11 cellular contexts compared by ENCODE assay signal in the genomic region with DNA sequence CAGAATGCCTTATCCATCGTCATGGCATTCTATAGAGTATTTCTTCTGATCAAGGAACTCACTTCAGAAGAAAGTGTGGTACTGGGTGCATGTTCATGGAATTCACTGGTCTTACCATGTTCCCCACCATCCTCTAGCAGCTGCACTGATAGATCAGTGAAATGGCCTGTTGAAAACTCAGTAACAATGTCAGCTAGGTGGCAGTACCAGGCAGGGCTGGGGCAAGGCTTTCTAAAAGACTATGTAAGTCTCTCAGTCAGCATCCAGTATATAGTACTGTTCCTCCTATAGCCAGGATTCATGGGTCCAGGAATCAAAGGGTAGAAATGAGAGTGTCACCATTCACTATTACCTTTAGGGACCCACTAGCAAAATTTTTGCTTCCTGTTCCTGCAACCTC. TPM values are rescaled to one million over a fixed set of nuclear protein-coding genes. Genes with fewer than 3 reads are reported as not detected.
DNase-seq lines count a peak whose midpoint lies in the region; ATAC-seq, FAIRE-seq and TF ChIP-seq lines count a peak whose summit lies in the region.
"Had no signal": no experiment of that assay in that cellular context is flagged by ENCODE, and none has a peak within 500 bp of the region (broad histone marks: within the 10 kb centered on the region; RNA-seq: fewer than 3 reads in every experiment).

No MANE protein-coding gene starts in this region.

- TF ChIP-seq POLR2A in body of pancreas (IDR thresholded peaks at IDR 0.05): no peak

- no peak overlapping the region for H2AFZ ChIP-seq in keratinocyte (ENCODE audit: control insufficient read depth, low read length)

- 73 to 83% methylated on average over 1 of the region's 1 CpG for WGBS in body of pancreas, 2 donors

- H3K4me2 ChIP-seq in keratinocyte (ENCODE audit: control insufficient read depth, extremely low read depth, insufficient read depth, low read depth, low read length): no peak overlapping the region

- dilution Hi-C loops in keratinocyte (cut with MboI; ENCODE audit: extremely low pct_ligation_motif_present, low sequenced_read_pairs): no loop called here

- H3K4me1 Mint-ChIP-seq in HFFc6 (ENCODE audit: low read depth): peaks cover 35% of the 10 kb centered on the region
- H3K4me1 Mint-ChIP-seq in activated CD4-positive, alpha-beta memory T cell treated with anti-CD3 and anti-CD28 coated beads for 36 hours (ENCODE audit: low read depth): no peaks in the 10 kb centered on the region

- no peaks in the 10 kb centered on the region for H3K9me1 ChIP-seq in keratinocyte (ENCODE audit: control insufficient read depth, extremely low read depth, insufficient read depth, low read length)

- ATAC-seq in body of pancreas (no peak), GM21515 (IDR thresholded peaks at IDR 0.05; ENCODE audit: unreplicated experiment) (no peak)

- H3K27ac ChIP-seq in AG04450 (ENCODE audit: low read depth, low read length) (no peak overlapping the region), brain microvascular endothelial cell (no peak overlapping the region), keratinocyte (ENCODE audit: control insufficient read depth, insufficient read depth, low read length) (no peak overlapping the region), body of pancreas (no peak overlapping the region)
- H3K27ac ChIP-seq: breast epithelium had no signal

- in situ Hi-C loops in brain microvascular endothelial cell (cut with HindIII; ENCODE audit: low pct_ligation_motif_present, low sequenced_read_pairs): no loop called here

- CTCF ChIA-PET in AG04450 (lab: Charles Lee): interaction anchor here (1.6 kb wide), 1 partner anchor 410 kb away, joined by 6 read pairs; no protein-coding TSS in a partner anchor
- CTCF ChIA-PET in activated CD4-positive, alpha-beta memory T cell treated with anti-CD3 and anti-CD28 coated beads for 36 hours (lab: Charles Lee): no interaction called here

- peak; percentile 42 for TF ChIP-seq CTCF in AG04450 (IDR thresholded peaks at IDR 0.05; ENCODE audit: low read depth, low read length)
- TF ChIP-seq CTCF in HFFc6 (IDR thresholded peaks at IDR 0.05): peak; percentile 78
- peak; percentile 35 for TF ChIP-seq CTCF in brain microvascular endothelial cell (IDR thresholded peaks at IDR 0.05; ENCODE audit: low read depth, low read length, missing control alignments)
- peak in 2 of 3 experiments; percentile 9 to 42 for TF ChIP-seq CTCF in keratinocyte (optimal IDR thresholded peaks at IDR 0.05 in 1 of 3, IDR thresholded peaks at IDR 0.05 in 1 of 3, conservative IDR thresholded peaks at IDR 0.05 in 1 of 3; ENCODE audit: extremely low read depth in 1 of 3, insufficient read depth in 2 of 3, low read length in 3 of 3)
- no peak for TF ChIP-seq CTCF in body of pancreas (IDR thresholded peaks at IDR 0.05)

- H3K9me3 ChIP-seq in AG04450 (ENCODE audit: control insufficient read depth, insufficient read depth, low read length): peaks cover 18% of the 10 kb centered on the region
- H3K9me3 ChIP-seq in keratinocyte (ENCODE audit: control insufficient read depth, low read depth, low read length): no peaks in the 10 kb centered on the region
- no peaks in the 10 kb centered on the region for H3K9me3 ChIP-seq in body of pancreas
- H3K9me3 ChIP-seq: breast epithelium had no signal

- H3K27ac Mint-ChIP-seq in HFFc6: no peak overlapping the region
- no peak overlapping the region for H3K27ac Mint-ChIP-seq in activated CD4-positive, alpha-beta memory T cell treated with anti-CD3 and anti-CD28 coated beads for 36 hours

- intact Hi-C loops in activated CD4-positive, alpha-beta memory T cell treated with anti-CD3 and anti-CD28 coated beads for 36 hours (cut with micrococcal nuclease): no loop called here
- intact Hi-C loops in body of pancreas (cut with DNase I): no loop called here

- H3K9me3 Mint-ChIP-seq in HFFc6: peaks cover 4% of the 10 kb centered on the region; the same call in 1 of the 2 replicates
- H3K9me3 Mint-ChIP-seq in activated CD4-positive, alpha-beta memory T cell treated with anti-CD3 and anti-CD28 coated beads for 36 hours: no peaks in the 10 kb centered on the region

- peaks cover 9% of the 10 kb centered on the region; the same call in 1 of the 2 replicates for H3K36me3 Mint-ChIP-seq in HFFc6 (ENCODE audit: low read depth)
- no peaks in the 10 kb centered on the region for H3K36me3 Mint-ChIP-seq in activated CD4-positive, alpha-beta memory T cell treated with anti-CD3 and anti-CD28 coated beads for 36 hours

- H3K27me3 Mint-ChIP-seq in HFFc6 (ENCODE audit: insufficient read depth): peaks cover 1% of the 10 kb centered on the region; the same call in 1 of the 2 replicates
- H3K27me3 Mint-ChIP-seq in activated CD4-positive, alpha-beta memory T cell treated with anti-CD3 and anti-CD28 coated beads for 36 hours: no peaks in the 10 kb centered on the region

- H3K36me3 ChIP-seq in brain microvascular endothelial cell (replicated peaks) (no peaks in the 10 kb centered on the region), keratinocyte (ENCODE audit: control insufficient read depth in 2 of 2, extremely low read depth in 1 of 2, insufficient read depth in 2 of 2, low read length in 2 of 2) (no peaks in the 10 kb centered on the region), body of pancreas (replicated peaks in 1 of 2; ENCODE audit: insufficient read depth in 1 of 2, low read depth in 2 of 2) (no peaks in the 10 kb centered on the region)
- H3K36me3 ChIP-seq: breast epithelium had no signal

- no peaks in the 10 kb centered on the region for H3K79me2 ChIP-seq in keratinocyte (ENCODE audit: control insufficient read depth, insufficient read depth, low read length)

- H3K9ac ChIP-seq in keratinocyte (ENCODE audit: control insufficient read depth, extremely low read depth, insufficient read depth, low read length): no peak overlapping the region

- H4K20me1 ChIP-seq in keratinocyte (ENCODE audit: control insufficient read depth, extremely low read depth, insufficient read depth, low read length): no peaks in the 10 kb centered on the region

- H3K4me1 ChIP-seq in keratinocyte (ENCODE audit: control insufficient read depth, extremely low read depth, insufficient read depth, low read length) (no peaks in the 10 kb centered on the region), body of pancreas (no peaks in the 10 kb centered on the region)
- H3K4me1 ChIP-seq: breast epithelium had no signal

- DNase-seq in AG04450 (ENCODE audit: low read depth, low spot score) (no peak), HFFc6 (peak; percentile 51), brain microvascular endothelial cell (peak; percentile 37), keratinocyte (ENCODE audit: low read depth, low spot score) (no peak), NCI-H187 treated with DMSO at 0.1 percent for 48 hours (lab: John Stamatoyannopoulos, UW) (no peak), body of pancreas (no peak)
- DNase-seq in activated CD4-positive, alpha-beta memory T cell treated with anti-CD3 and anti-CD28 coated beads for 36 hours: no peak
- DNase-seq: activated CD4-positive, alpha-beta T cell treated with anti-CD3 and anti-CD28 coated beads, Interleukin-2, amount 50 U/mL, for 4 hours; NCI-H1105 had no signal

- no peak overlapping the region for H3K4me3 ChIP-seq in AG04450 (ENCODE audit: low read depth, low read length)
- no peak overlapping the region for H3K4me3 ChIP-seq in brain microvascular endothelial cell (ENCODE audit: low read depth, low read length)
- H3K4me3 ChIP-seq in keratinocyte (ENCODE audit: control insufficient read depth in 2 of 3, extremely low read depth in 1 of 3, insufficient read depth in 2 of 3, low read depth in 1 of 3, low read length in 3 of 3): no peak overlapping the region
- H3K4me3 ChIP-seq in body of pancreas: no peak overlapping the region
- H3K4me3 ChIP-seq: breast epithelium had no signal

- H3K27me3 ChIP-seq in AG04450 (ENCODE audit: control insufficient read depth, insufficient read depth, low read length): no peaks in the 10 kb centered on the region
- H3K27me3 ChIP-seq in brain microvascular endothelial cell (replicated peaks): no peaks in the 10 kb centered on the region
- H3K27me3 ChIP-seq in keratinocyte (ENCODE audit: control insufficient read depth, extremely low read depth, insufficient read depth, low read length): no peaks in the 10 kb centered on the region
- no peaks in the 10 kb centered on the region for H3K27me3 ChIP-seq in body of pancreas
- H3K27me3 ChIP-seq: breast epithelium had no signal

- POLR2A ChIA-PET in AG04450 (lab: Yijun Ruan, JAX): no interaction called here
- POLR2A ChIA-PET in activated CD4-positive, alpha-beta memory T cell treated with anti-CD3 and anti-CD28 coated beads for 36 hours (lab: Charles Lee): no interaction called here

- FAIRE-seq in keratinocyte (lab: Jason Lieb, UNC): no peak

- H3K4me3 Mint-ChIP-seq in HFFc6: no peak overlapping the region
- H3K4me3 Mint-ChIP-seq in activated CD4-positive, alpha-beta memory T cell treated with anti-CD3 and anti-CD28 coated beads for 36 hours: no peak overlapping the region

RNA-seq across cellular contexts. Expression of a gene that starts 15.8 kb away (rescaled TPM):
- polyA plus RNA-seq in AG04450 (2011; rRNA removed): 180 and 202 TPM in 2 replicates
- polyA minus RNA-seq in AG04450 (2011; rRNA and poly(A)+ RNA removed): 516 and 556 TPM in 2 replicates
- total RNA-seq in HFFc6 (2021; fragmentation: NEBNext Ultra II Directional; extraction: Animal tissue kit (Norgen Biotek cat#: 25700)): 10 to 100 TPM; 24.2 to 40.4 (median 31.7) TPM
- not detected in 3 replicates for polyA plus RNA-seq in keratinocyte
- not detected for polyA plus RNA-seq in keratinocyte (2011; ENCODE audit: low read depth)
- polyA plus RNA-seq in keratinocyte (2011; cell fraction: cytosol; rRNA removed): not detected in 2 replicates
- not detected in 2 replicates for polyA plus RNA-seq in keratinocyte (2011; cell fraction: nucleus; rRNA removed)
- not detected in 2 replicates for polyA plus RNA-seq in keratinocyte (2012; ENCODE audit: low replicate concordance)
- polyA minus RNA-seq in keratinocyte: 2.4 TPM in 1 of 3 replicates, not detected in the others
- not detected for polyA minus RNA-seq in keratinocyte (2011; cell fraction: cytosol; rRNA and poly(A)+ RNA removed)
- polyA minus RNA-seq in keratinocyte (2011; cell fraction: nucleus; rRNA and poly(A)+ RNA removed): not detected in 2 replicates
- not detected for total RNA-seq in activated CD4-positive, alpha-beta memory T cell treated with anti-CD3 and anti-CD28 coated beads for 36 hours
- 10 to 100 TPM; 14.8 to 16.5 TPM for total RNA-seq in body of pancreas

Comparison
In these comparisons a context has a peak if more than half of its experiments do, and no peak if none do; other contexts are left out.
1. DNase-seq: peak in HFFc6 (single experiment) and brain microvascular endothelial cell (single experiment); none in AG04450 (single experiment), keratinocyte (single experiment), NCI-H187 treated with DMSO at 0.1 percent for 48 hours (single experiment), activated CD4-positive, alpha-beta memory T cell treated with anti-CD3 and anti-CD28 coated beads for 36 hours (single experiment) and body of pancreas (0 of 4).
2. CTCF ChIP-seq: peak in AG04450 (single experiment), HFFc6 (single experiment), brain microvascular endothelial cell (single experiment) and keratinocyte (2 of 3); none in body of pancreas (0 of 7).
3. RNA of a gene that starts 15.8 kb away (total RNA-seq): 24.2 to 40.4 TPM in HFFc6 and 14.8 to 16.5 TPM in body of pancreas; not detected in activated CD4-positive, alpha-beta memory T cell treated with anti-CD3 and anti-CD28 coated beads for 36 hours; every median in the first group is over 10 times any median in the second.